In genomic region chr11:67056267-67056639, GRCh38 we compare ENCODE assay signal across 8 cellular contexts. TPM values are rescaled to one million over a fixed set of nuclear protein-coding genes. Genes with fewer than 3 reads are reported as not detected.
DNase-seq lines count a peak whose midpoint lies in the region; ATAC-seq and TF ChIP-seq lines count a peak whose summit lies in the region.

No MANE protein-coding gene starts in this region.

- H3K4me3 ChIP-seq in Caco-2 (ENCODE audit: low read depth, low read length) (peak overlapping the region; percentile 76), Panc1 (ENCODE audit: low read depth in 2 of 2, low read length in 2 of 2) (peak overlapping the region; percentile 53 to 74), esophagus (ENCODE audit: low read depth in 1 of 2, low read length in 2 of 2) (peak overlapping the region; percentile 71 to 73), parathyroid adenoma (ENCODE audit: low read depth, low read length) (peak overlapping the region; percentile 65)

- H3K27ac ChIP-seq in Panc1 (ENCODE audit: low read length) (peak overlapping the region; percentile 49), esophagus (ENCODE audit: low read depth in 2 of 2, low read length in 1 of 2) (peak overlapping the region; percentile 97 to 99), parathyroid adenoma (peak overlapping the region; percentile 84)

- H2AFZ ChIP-seq in parathyroid adenoma, result peak overlapping the region; percentile 46

- no peaks in the 10 kb centered on the region for H3K9me3 ChIP-seq in Caco-2
- H3K9me3 ChIP-seq in Panc1 (ENCODE audit: control insufficient read depth, insufficient read depth, low read depth, low read length), result no peaks in the 10 kb centered on the region
- no peaks in the 10 kb centered on the region for H3K9me3 ChIP-seq in esophagus (ENCODE audit: control insufficient read depth in 2 of 2, insufficient read depth in 1 of 2, low read depth in 1 of 2, low read length in 1 of 2)
- no peaks in the 10 kb centered on the region for H3K9me3 ChIP-seq in parathyroid adenoma (ENCODE audit: control insufficient read depth, low read length)

- H3K79me2 ChIP-seq in parathyroid adenoma, result no peaks in the 10 kb centered on the region

- H3K4me3 Mint-ChIP-seq in Caco-2 (ENCODE audit: unreplicated experiment), result peak overlapping the region; percentile 92

- POLR2A ChIA-PET in Caco-2 (lab: Charles Lee) (interaction anchor here (1.1 to 1.3 kb wide), 2 partner anchors 63 to 184 kb away, joined by 5 to 8 read pairs; partner anchors contain the start of gene KDM2A), Panc1 (lab: Charles Lee) (no interaction called here)

- CTCF ChIA-PET in Caco-2 (lab: Charles Lee) (interaction anchor here (1.0 to 3.3 kb wide), 6 partner anchors 25 to 206 kb away, joined by 3 to 16 read pairs (median 5); partner anchors contain the start of gene KDM2A), Panc1 (lab: Charles Lee) (interaction anchor here (0.5 to 1.3 kb wide), 2 partner anchors 19 to 111 kb away, joined by 3 to 4 read pairs; no protein-coding TSS in a partner anchor)

- TF ChIP-seq CTCF in Caco-2 (IDR thresholded peaks at IDR 0.05; ENCODE audit: insufficient read depth in 1 of 2, low read depth in 1 of 2, low read length in 1 of 2, severe bottlenecking in 1 of 2, unreplicated experiment in 1 of 2), result no peak
- no peak for TF ChIP-seq CTCF in Panc1 (IDR thresholded peaks at IDR 0.05)
- no peak for TF ChIP-seq CTCF in parathyroid adenoma (IDR thresholded peaks at IDR 0.05)

- intact Hi-C loops in Caco-2 (cut with micrococcal nuclease; ENCODE audit: unreplicated experiment) (loop anchor here (2.0 to 5.0 kb wide), 2 partner anchors 59 to 261 kb away; no protein-coding TSS in a partner anchor), Panc1 (cut with micrococcal nuclease; ENCODE audit: unreplicated experiment) (no loop called here), sciatic nerve (cut with DNase I) (no loop called here)

- no peaks in the 10 kb centered on the region for H3K27me3 Mint-ChIP-seq in Caco-2 (ENCODE audit: insufficient read depth, unreplicated experiment)

- peaks cover 26% of the 10 kb centered on the region for H3K4me1 Mint-ChIP-seq in Caco-2 (ENCODE audit: low read depth, unreplicated experiment)

- no peak for ATAC-seq in Panc1
- ATAC-seq in GM21526 (IDR thresholded peaks at IDR 0.05; ENCODE audit: low FRiP score, unreplicated experiment), result no peak
- ATAC-seq in sciatic nerve, result no peak

- H3K9ac ChIP-seq in parathyroid adenoma, result no peak overlapping the region

- no peaks in the 10 kb centered on the region for H3K36me3 Mint-ChIP-seq in Caco-2 (ENCODE audit: insufficient read depth, unreplicated experiment)

- DNase-seq in Caco-2 (no peak), Panc1 (ENCODE audit: low read depth, low spot score) (no peak), C1 segment of cervical spinal cord (lab: John Stamatoyannopoulos, UW) (no peak), NCI-H2171 treated with DMSO at 0.1 percent for 48 hours (lab: John Stamatoyannopoulos, UW) (no peak), sciatic nerve (ENCODE audit: low spot score) (no peak)

- H3K27ac Mint-ChIP-seq in Caco-2 (ENCODE audit: unreplicated experiment), result peak overlapping the region; percentile 92

- no peaks in the 10 kb centered on the region for H3K27me3 ChIP-seq in Caco-2 (replicated peaks; ENCODE audit: control insufficient read depth, insufficient read depth, low read length)
- H3K27me3 ChIP-seq in Panc1 (ENCODE audit: control insufficient read depth, insufficient read depth, low read length), result no peaks in the 10 kb centered on the region
- H3K27me3 ChIP-seq in esophagus (ENCODE audit: control insufficient read depth in 1 of 2, insufficient read depth in 2 of 2, low read length in 2 of 2), result no peaks in the 10 kb centered on the region
- no peaks in the 10 kb centered on the region for H3K27me3 ChIP-seq in parathyroid adenoma (ENCODE audit: control insufficient read depth, insufficient read depth, low read length)

- 10 to 12% methylated on average over 8 of the region's 8 CpGs for WGBS in esophagus, 2 donors

- in situ Hi-C loops in Panc1 (cut with HindIII; ENCODE audit: low pct_unique_long_range_greater_than_20kb, low sequenced_read_pairs), result no loop called here

- peak overlapping the region; percentile 65 for H3K4me2 ChIP-seq in parathyroid adenoma (ENCODE audit: low read length)

- no peaks in the 10 kb centered on the region for H3K36me3 ChIP-seq in Caco-2 (ENCODE audit: control insufficient read depth, insufficient read depth, low read length)
- H3K36me3 ChIP-seq in Panc1 (ENCODE audit: control insufficient read depth, insufficient read depth, low read length), result no peaks in the 10 kb centered on the region
- H3K36me3 ChIP-seq in esophagus (ENCODE audit: control insufficient read depth in 2 of 2, insufficient read depth in 2 of 2, low read length in 1 of 2), result peaks cover 0 to 3% of the 10 kb centered on the region in 2 donors
- no peaks in the 10 kb centered on the region for H3K36me3 ChIP-seq in parathyroid adenoma (ENCODE audit: control insufficient read depth, insufficient read depth, low read length)

- peaks cover 40% of the 10 kb centered on the region for H3K4me1 ChIP-seq in Caco-2
- H3K4me1 ChIP-seq in Panc1 (ENCODE audit: control insufficient read depth, insufficient read depth, low read length), result peaks cover 35% of the 10 kb centered on the region
- peaks cover 2 to 14% of the 10 kb centered on the region in 2 donors for H3K4me1 ChIP-seq in esophagus (ENCODE audit: control insufficient read depth in 2 of 2, insufficient read depth in 2 of 2, low read length in 1 of 2)
- peaks cover 17% of the 10 kb centered on the region for H3K4me1 ChIP-seq in parathyroid adenoma

- BruUV-seq in Caco-2 (replicated peaks; lab: Mats Ljungman, UMichigan) (TSS peak; percentile 86), Panc1 (replicated peaks; lab: Mats Ljungman, UMichigan) (no TSS peak)

- no peaks in the 10 kb centered on the region for H3K9me3 Mint-ChIP-seq in Caco-2 (ENCODE audit: unreplicated experiment)

RNA-seq across cellular contexts. Expression of gene RHOD, which starts 0.4 kb away (rescaled TPM):
- total RNA-seq in Caco-2 (2022) (14.2 and 17.1 TPM in 2 replicates), Panc1 (2021; ENCODE audit: unreplicated experiment) (33.5 TPM), sciatic nerve (10.3 TPM)
- polyA plus RNA-seq in Panc1 (2012; ENCODE audit: insufficient read length), result 65.9 TPM
- 100 to 1,000 TPM; 194 to 213 TPM for polyA plus RNA-seq in esophagus

RNA-seq across cellular contexts. Expression of gene SYT12, which starts 33.3 kb away (rescaled TPM):
- total RNA-seq in Caco-2 (2022) (0.23 and 0.82 TPM in 2 replicates), Panc1 (2021; ENCODE audit: unreplicated experiment) (0.62 TPM), sciatic nerve (0.71 TPM)
- polyA plus RNA-seq in Panc1 (2012; ENCODE audit: insufficient read length), result 0.64 TPM
- polyA plus RNA-seq in esophagus, result under 1 TPM; 0.53 TPM
